In the genomic region with DNA sequence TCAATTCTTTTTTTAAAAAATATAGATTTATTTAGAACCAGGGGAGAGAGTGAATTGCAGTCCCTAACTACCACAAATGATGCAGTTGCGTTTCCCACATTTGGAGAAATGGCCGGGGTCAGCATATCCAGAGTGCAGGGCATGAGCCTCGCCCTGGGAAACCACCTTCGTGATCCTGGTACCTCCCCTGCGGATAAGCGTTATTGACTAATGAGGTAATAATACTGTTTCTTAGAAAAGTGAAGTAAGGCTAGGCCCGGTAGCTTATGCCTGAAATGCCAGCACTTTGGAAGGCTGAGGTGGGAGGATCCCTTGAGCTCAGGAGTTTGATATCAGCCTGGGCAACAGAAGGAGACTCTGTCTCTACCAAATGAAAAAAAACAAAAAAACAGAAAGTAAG, we compare ENCODE assay signal across 19 cellular contexts.
DNase-seq lines count a peak whose midpoint lies in the region; ATAC-seq, FAIRE-seq and TF ChIP-seq lines count a peak whose summit lies in the region.
"Had no signal": no experiment of that assay in that cellular context is flagged by ENCODE, and none has a peak within 500 bp of the region (broad histone marks: within the 10 kb centered on the region; RNA-seq: fewer than 3 reads in every experiment).

No MANE protein-coding gene starts in this region.

- H3K4me1 Mint-ChIP-seq in Caco-2 (ENCODE audit: low read depth, unreplicated experiment) (peaks cover 15% of the 10 kb centered on the region), neural progenitor cell (peaks cover 19% of the 10 kb centered on the region)
- peaks cover 2% of the 10 kb centered on the region for H3K4me1 Mint-ChIP-seq in activated T-cell treated with anti-CD3 and anti-CD28 coated beads, Interleukin-2, amount 50 U/mL, for 4 hours (ENCODE audit: low read depth)

- peaks cover 22% of the 10 kb centered on the region for H3K79me2 ChIP-seq in PC-9 (ENCODE audit: low read depth)
- H3K79me2 ChIP-seq in H1 (ENCODE audit: control insufficient read depth in 1 of 2, insufficient read depth in 2 of 2, low read length in 2 of 2): no peaks in the 10 kb centered on the region
- H3K79me2 ChIP-seq in neural progenitor cell (ENCODE audit: low read depth): no peaks in the 10 kb centered on the region

- no peak overlapping the region for H3K18ac ChIP-seq in H1 (ENCODE audit: extremely low read depth, low read length)

- H3K27ac Mint-ChIP-seq in Caco-2 (ENCODE audit: unreplicated experiment) (peak overlapping the region; percentile 80), neural progenitor cell (no peak overlapping the region)

- no peaks in the 10 kb centered on the region for H3K36me3 Mint-ChIP-seq in Caco-2 (ENCODE audit: insufficient read depth, unreplicated experiment)
- no peaks in the 10 kb centered on the region for H3K36me3 Mint-ChIP-seq in neural progenitor cell
- no peaks in the 10 kb centered on the region for H3K36me3 Mint-ChIP-seq in activated T-cell treated with anti-CD3 and anti-CD28 coated beads, Interleukin-2, amount 50 U/mL, for 4 hours (ENCODE audit: insufficient read depth)

- H2BK120ac ChIP-seq in H1 (replicated peaks; ENCODE audit: low read depth, low read length): no peak overlapping the region

- H3K27me3 ChIP-seq in Caco-2 (replicated peaks; ENCODE audit: control insufficient read depth, insufficient read depth, low read length) (no peaks in the 10 kb centered on the region), PC-9 (ENCODE audit: insufficient read depth, low read depth) (no peaks in the 10 kb centered on the region), H1 (replicated peaks in 1 of 4; ENCODE audit: control insufficient read depth in 3 of 4, extremely low read depth in 1 of 4, insufficient read depth in 3 of 4, low read length in 3 of 4) (no peaks in the 10 kb centered on the region), neural progenitor cell (no peaks in the 10 kb centered on the region)
- H3K27me3 ChIP-seq: Peyer's patch had no signal

- H2BK20ac ChIP-seq in H1 (ENCODE audit: low read length): no peak overlapping the region

- no TSS peak for BruUV-seq in Caco-2 (replicated peaks; lab: Mats Ljungman, UMichigan)
- no TSS peak for BruUV-seq in PC-9 (replicated peaks; lab: Mats Ljungman, UMichigan)

- FAIRE-seq in H1 (lab: Jason Lieb, UNC): no peak

- no peak overlapping the region for H3K4me2 ChIP-seq in PC-9
- no peak overlapping the region for H3K4me2 ChIP-seq in H1 (ENCODE audit: insufficient read depth in 1 of 2, low read depth in 2 of 2, low read length in 2 of 2)
- H3K4me2 ChIP-seq in neural progenitor cell: peak overlapping the region; percentile 31
- H3K4me2 ChIP-seq: SK-N-SH had no signal

- CTCF ChIA-PET in Caco-2 (lab: Charles Lee): no interaction called here
- CTCF ChIA-PET in PC-9 (lab: Charles Lee): no interaction called here
- CTCF ChIA-PET in H1 (lab: Charles Lee; ENCODE audit: partially characterized antibody): no interaction called here

- H3K56ac ChIP-seq in H1 (replicated peaks; ENCODE audit: insufficient read length, low read depth, low read length): no peak overlapping the region

- H3K9me3 Mint-ChIP-seq in Caco-2 (ENCODE audit: unreplicated experiment) (no peaks in the 10 kb centered on the region), neural progenitor cell (no peaks in the 10 kb centered on the region)
- no peaks in the 10 kb centered on the region for H3K9me3 Mint-ChIP-seq in activated T-cell treated with anti-CD3 and anti-CD28 coated beads, Interleukin-2, amount 50 U/mL, for 4 hours

- H2BK5ac ChIP-seq in H1 (ENCODE audit: low read depth, low read length): no peak overlapping the region

- TF ChIP-seq RAD21 in H1 (IDR thresholded peaks at IDR 0.05 in 1 of 2, conservative IDR thresholded peaks at IDR 0.05 in 1 of 2; ENCODE audit: low read depth in 2 of 2, low read length in 2 of 2): no peak

- H3K23ac ChIP-seq in H1 (ENCODE audit: insufficient read length): no peak overlapping the region

- no peaks in the 10 kb centered on the region for H3K9me3 ChIP-seq in Caco-2
- H3K9me3 ChIP-seq in PC-9 (ENCODE audit: insufficient read depth, low read depth): no peaks in the 10 kb centered on the region
- no peaks in the 10 kb centered on the region for H3K9me3 ChIP-seq in H1 (ENCODE audit: insufficient read depth in 2 of 2, low read depth in 1 of 2, low read length in 1 of 2)
- H3K9me3 ChIP-seq in neural progenitor cell (ENCODE audit: low read depth): no peaks in the 10 kb centered on the region
- H3K9me3 ChIP-seq: HAP-1, Peyer's patch, SK-N-SH had no signal

- no peaks in the 10 kb centered on the region for H3K23me2 ChIP-seq in H1 (ENCODE audit: low read depth, low read length)

- H4K8ac ChIP-seq in H1 (ENCODE audit: extremely low read depth, insufficient read depth, low read length): no peak overlapping the region

- H2AFZ ChIP-seq in PC-9 (no peak overlapping the region), H1 (ENCODE audit: low read length) (no peak overlapping the region), neural progenitor cell (replicated peaks) (no peak overlapping the region)

- H2AK5ac ChIP-seq in H1 (ENCODE audit: low read depth, low read length): no peak overlapping the region

- no peaks in the 10 kb centered on the region for H3K9me2 ChIP-seq in PC-9 (ENCODE audit: insufficient read depth)
- H3K9me2 ChIP-seq: SK-N-SH had no signal

- H3K9ac ChIP-seq in H1 (replicated peaks in 1 of 4; ENCODE audit: extremely low read depth in 1 of 4, low read depth in 3 of 4, low read length in 3 of 4) (no peak overlapping the region), neural progenitor cell (no peak overlapping the region)
- H3K9ac ChIP-seq: SK-N-SH had no signal

- POLR2A ChIA-PET in Caco-2 (lab: Charles Lee) (no interaction called here), PC-9 (lab: Charles Lee; ENCODE audit: unreplicated experiment) (no interaction called here), H1 (lab: Charles Lee; ENCODE audit: partially characterized antibody) (no interaction called here)

- no peaks in the 10 kb centered on the region for H3K27me3 Mint-ChIP-seq in Caco-2 (ENCODE audit: insufficient read depth, unreplicated experiment)
- peaks cover 8% of the 10 kb centered on the region for H3K27me3 Mint-ChIP-seq in neural progenitor cell (ENCODE audit: insufficient read depth, low read depth)
- peaks cover 14% of the 10 kb centered on the region for H3K27me3 Mint-ChIP-seq in activated T-cell treated with anti-CD3 and anti-CD28 coated beads, Interleukin-2, amount 50 U/mL, for 4 hours (ENCODE audit: low read depth)

- peaks cover 63% of the 10 kb centered on the region for H3F3A ChIP-seq in PC-9 (ENCODE audit: insufficient read depth, low read depth)
- H3F3A ChIP-seq in neural progenitor cell (ENCODE audit: low read depth): peaks cover under 1% of the 10 kb centered on the region

- intact Hi-C loops in Caco-2 (cut with micrococcal nuclease; ENCODE audit: unreplicated experiment) (no loop called here), PC-9 (cut with micrococcal nuclease; ENCODE audit: unreplicated experiment) (no loop called here)

- H3K36me3 ChIP-seq in Caco-2 (ENCODE audit: control insufficient read depth, insufficient read depth, low read length) (no peaks in the 10 kb centered on the region), PC-9 (ENCODE audit: low read depth) (no peaks in the 10 kb centered on the region), H1 (ENCODE audit: control insufficient read depth in 2 of 4, insufficient read depth in 4 of 4, low read length in 3 of 4) (no peaks in the 10 kb centered on the region), neural progenitor cell (no peaks in the 10 kb centered on the region)
- H3K36me3 ChIP-seq: HAP-1, Peyer's patch had no signal

- 92% methylated on average over 7 of the region's 7 CpGs; no CpG with 5 or more reads in 1 of the 2 experiments for WGBS in H1 (ENCODE audit: extremely low coverage in 1 of 2, insufficient coverage in 1 of 2, insufficient read length in 1 of 2, insufficient replicate concordance in 2 of 2, low coverage in 1 of 2, low lambda C conversion rate in 2 of 2, missing lambda C conversion rate in 1 of 2), 2 experiments

- H3K4me3 ChIP-seq in Caco-2 (ENCODE audit: low read depth, low read length) (no peak overlapping the region), PC-9 (no peak overlapping the region), H1 (ENCODE audit: extremely low read depth in 1 of 4, insufficient read depth in 2 of 4, low read depth in 3 of 4, low read length in 4 of 4) (no peak overlapping the region), neural progenitor cell (no peak overlapping the region)
- H3K4me3 ChIP-seq: HAP-1, Peyer's patch had no signal

- no peak for TF ChIP-seq POLR2A in H1 (IDR thresholded peaks at IDR 0.05; ENCODE audit: control extremely low read depth in 1 of 2, low read depth in 2 of 2, low read length in 2 of 2)

- H2BK12ac ChIP-seq in H1 (ENCODE audit: low read depth, low read length): no peak overlapping the region

- no peaks in the 10 kb centered on the region for H3K79me1 ChIP-seq in H1 (ENCODE audit: low read depth, low read length)

- H4K20me1 ChIP-seq in PC-9 (ENCODE audit: insufficient read depth) (no peaks in the 10 kb centered on the region), H1 (replicated peaks in 1 of 2; ENCODE audit: control insufficient read depth in 1 of 2, insufficient read depth in 2 of 2, low read length in 2 of 2) (no peaks in the 10 kb centered on the region), neural progenitor cell (ENCODE audit: low read depth) (no peaks in the 10 kb centered on the region)

- H3K4me1 ChIP-seq in Caco-2 (peaks cover 33% of the 10 kb centered on the region), PC-9 (replicated peaks; ENCODE audit: insufficient read depth) (peaks cover 75% of the 10 kb centered on the region), H1 (replicated peaks in 1 of 4; ENCODE audit: control insufficient read depth in 3 of 4, insufficient read depth in 4 of 4, low read length in 3 of 4) (peaks cover 5 to 11% (median 9%) of the 10 kb centered on the region in 4 experiments; a peak in 6 of 7 replicates), neural progenitor cell (peaks cover 11% of the 10 kb centered on the region)
- H3K4me1 ChIP-seq: HAP-1 had no signal

- no peak overlapping the region for H2BK15ac ChIP-seq in H1 (ENCODE audit: low read length)

- H3K27ac ChIP-seq in PC-9 (peak overlapping the region; percentile 100), H1 (ENCODE audit: low read depth, low read length) (no peak overlapping the region), neural progenitor cell (no peak overlapping the region)
- H3K27ac ChIP-seq: Peyer's patch had no signal

- peak overlapping the region; percentile 44 for H3K4ac ChIP-seq in H1 (replicated peaks; ENCODE audit: insufficient read length, low read depth, low read length)

- no peak overlapping the region for H4K91ac ChIP-seq in H1 (replicated peaks; ENCODE audit: insufficient read length, low read length)

- no peak overlapping the region for H3K14ac ChIP-seq in H1 (ENCODE audit: insufficient read length)

- ATAC-seq in activated T-cell treated with anti-CD3 and anti-CD28 coated beads, Interleukin-2, amount 50 U/mL, for 4 hours: no peak
- no peak for ATAC-seq in HG03159 (IDR thresholded peaks at IDR 0.05; ENCODE audit: unreplicated experiment)

- DNase-seq in Caco-2: no peak
- DNase-seq in PC-9: no peak
- no peak for DNase-seq in H1 (ENCODE audit: low read depth in 1 of 2, low spot score in 2 of 2)
- DNase-seq in neural progenitor cell (ENCODE audit: low spot score): no peak
- DNase-seq in NCI-H2081 treated with DMSO at 0.1 percent for 48 hours (lab: John Stamatoyannopoulos, UW): no peak
- DNase-seq in activated T-cell treated with anti-CD3 and anti-CD28 coated beads, Interleukin-2, amount 50 U/mL, for 4 hours: no peak
- DNase-seq in NCI-H526 treated with DMSO at 0.1 percent for 48 hours (lab: John Stamatoyannopoulos, UW): no peak
- DNase-seq: ACHN, AML-193, EL, MV-4-11, NCI-H1436, NCI-H2029 treated with DMSO at 0.1 percent for 48 hours, NCI-H510A treated with DMSO at 0.1 percent for 48 hours, Peyer's patch, SHP77, SK-N-SH had no signal

- no peak overlapping the region for H4K5ac ChIP-seq in H1 (ENCODE audit: insufficient read length, low read depth, low read length)

- TF ChIP-seq CTCF in Caco-2 (IDR thresholded peaks at IDR 0.05; ENCODE audit: insufficient read depth in 1 of 2, low read depth in 1 of 2, low read length in 1 of 2, severe bottlenecking in 1 of 2, unreplicated experiment in 1 of 2): no peak
- no peak for TF ChIP-seq CTCF in PC-9 (conservative IDR thresholded peaks at IDR 0.05)
- no peak for TF ChIP-seq CTCF in H1 (IDR thresholded peaks at IDR 0.05; ENCODE audit: control extremely low read depth in 1 of 3, insufficient read depth in 1 of 3, low read depth in 1 of 3, low read length in 3 of 3)
- no peak for TF ChIP-seq CTCF in neural progenitor cell (IDR thresholded peaks at IDR 0.05)

- no peak for TF ChIP-seq EP300 in H1 (IDR thresholded peaks at IDR 0.05; ENCODE audit: borderline replicate concordance in 1 of 2, low read depth in 2 of 2, low read length in 2 of 2)

- H3K4me3 Mint-ChIP-seq in Caco-2 (ENCODE audit: unreplicated experiment) (no peak overlapping the region), neural progenitor cell (no peak overlapping the region)
- H3K4me3 Mint-ChIP-seq in activated T-cell treated with anti-CD3 and anti-CD28 coated beads, Interleukin-2, amount 50 U/mL, for 4 hours: no peak overlapping the region
